In the genomic region with DNA sequence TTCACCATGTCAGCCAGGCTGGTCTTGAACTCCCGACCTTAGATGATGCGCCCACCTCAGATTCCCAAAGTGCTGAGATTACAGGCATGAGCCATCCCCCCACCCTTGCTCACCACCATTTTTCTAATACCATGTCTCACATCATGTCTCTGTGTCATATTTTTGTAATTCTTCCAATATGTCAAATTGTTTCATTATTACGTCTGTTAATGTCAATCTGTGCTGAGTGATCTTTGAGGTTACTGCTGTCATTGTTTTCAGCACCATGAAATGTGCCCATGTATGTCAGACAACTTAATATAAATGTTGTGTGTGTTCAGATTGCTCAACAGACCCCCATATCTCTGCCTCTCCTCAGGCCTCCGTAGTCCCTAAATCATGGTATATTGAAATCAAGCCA, we compare ENCODE assay signal across 11 cellular contexts.
"Had no signal": no experiment of that assay in that cellular context is flagged by ENCODE, and none has a peak within 500 bp of the region (broad histone marks: within the 10 kb centered on the region; RNA-seq: fewer than 3 reads in every experiment).

No MANE protein-coding gene starts in this region.

- H3K9me3 ChIP-seq: adrenal gland, ascending aorta, body of pancreas, breast epithelium had no signal

- H3K4me3 ChIP-seq: adrenal gland, ascending aorta, body of pancreas, breast epithelium, cardiac muscle cell had no signal

- H3K27ac ChIP-seq: adrenal gland, ascending aorta, body of pancreas, brain microvascular endothelial cell, breast epithelium, cardiac muscle cell had no signal

- ATAC-seq: activated naive CD4-positive, alpha-beta T cell treated with anti-CD3 and anti-CD28 coated beads, Interleukin-2, amount 50 U/mL, for 72 hours; activated naive CD8-positive, alpha-beta T cell treated with anti-CD3 and anti-CD28 coated beads, Interleukin-2, amount 50 U/mL, for 24 hours; activated T-cell treated with anti-CD3 and anti-CD28 coated beads, Interleukin-2, amount 50 U/mL, for 4 hours; activated T-cell treated with anti-CD3 and anti-CD28 coated beads, Interleukin-2, amount 50 U/mL, for 72 hours; activated T-helper 17 cell treated with anti-CD3 and anti-CD28 coated beads, Interleukin-2, amount 50 U/mL, for 72 hours; body of pancreas had no signal

- H3K27me3 ChIP-seq: adrenal gland, ascending aorta, body of pancreas, brain microvascular endothelial cell, breast epithelium, cardiac muscle cell had no signal

- H3K36me3 ChIP-seq: adrenal gland, ascending aorta, brain microvascular endothelial cell, breast epithelium, cardiac muscle cell had no signal
